ENCODE assay signal across 8 cellular contexts in the genomic region with DNA sequence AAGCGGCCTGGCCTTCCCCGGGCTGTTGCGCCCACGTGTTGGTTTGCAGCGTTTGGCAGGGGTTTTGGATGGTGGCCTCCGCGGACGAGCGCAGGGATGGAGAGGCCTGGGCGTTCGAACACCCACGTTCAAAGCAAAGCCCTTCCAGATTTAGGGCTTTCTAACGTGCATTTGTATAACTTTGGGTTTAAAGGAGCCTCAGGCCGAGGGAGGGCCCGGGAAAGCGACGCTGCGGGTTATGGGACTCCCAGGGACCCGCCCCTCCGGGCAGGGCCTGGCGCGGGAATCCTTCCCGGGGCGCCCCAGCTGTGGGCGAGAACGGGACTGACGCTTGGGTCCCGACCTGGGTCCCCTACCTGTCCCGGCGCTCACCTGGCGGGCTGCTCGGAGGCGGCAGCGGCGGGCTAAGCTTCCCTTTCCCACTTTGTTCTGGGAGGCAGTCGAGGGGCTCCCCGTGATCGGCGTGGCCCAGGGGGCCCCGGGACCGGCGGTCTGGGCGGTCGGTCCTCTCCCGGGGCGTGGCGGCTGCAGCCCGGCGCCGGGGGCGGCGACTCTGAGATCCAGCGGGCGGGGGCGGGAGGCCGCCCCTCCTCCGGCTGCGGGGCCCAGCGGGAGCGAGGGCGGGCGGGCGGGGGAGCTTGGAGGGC. TPM values are rescaled to one million over a fixed set of nuclear protein-coding genes. Genes with fewer than 3 reads are reported as not detected.
DNase-seq lines count a peak whose midpoint lies in the region; ATAC-seq lines count a peak whose summit lies in the region.

A gene with protein sequence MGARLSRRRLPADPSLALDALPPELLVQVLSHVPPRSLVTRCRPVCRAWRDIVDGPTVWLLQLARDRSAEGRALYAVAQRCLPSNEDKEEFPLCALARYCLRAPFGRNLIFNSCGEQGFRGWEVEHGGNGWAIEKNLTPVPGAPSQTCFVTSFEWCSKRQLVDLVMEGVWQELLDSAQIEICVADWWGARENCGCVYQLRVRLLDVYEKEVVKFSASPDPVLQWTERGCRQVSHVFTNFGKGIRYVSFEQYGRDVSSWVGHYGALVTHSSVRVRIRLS (minus strand): TSS at position 529 of the 647 bp plus-strand sequence. CDS start 25,423 bp downstream, outside the sequence.

- peaks cover 25% of the 10 kb centered on the region for H3K27me3 Mint-ChIP-seq in T-helper 2 cell treated with Interferon-gamma antibody and Interleukin-4, amounts not matched to agents 5 μg/mL and 100 μg/mL, for 36 hours (ENCODE audit: low read depth)
- peaks cover 31% of the 10 kb centered on the region for H3K27me3 Mint-ChIP-seq in activated naive CD8-positive, alpha-beta T cell treated with anti-CD3 and anti-CD28 coated beads, Interleukin-2, amount 10 ng/mL, durations not matched to agents 7 days and 5 days

- POLR2A ChIA-PET in activated naive CD8-positive, alpha-beta T cell treated with anti-CD3 and anti-CD28 coated beads, Interleukin-2, amount 10 ng/mL, durations not matched to agents 7 days and 5 days (lab: Charles Lee) = no interaction called here

- no peak within 1 kb of the TSS for H2AFZ ChIP-seq in neuron (ENCODE audit: low read depth, low read length)

- H3K27ac Mint-ChIP-seq in T-helper 2 cell treated with Interferon-gamma antibody and Interleukin-4, amounts not matched to agents 5 μg/mL and 100 μg/mL, for 36 hours = no peak within 1 kb of the TSS
- H3K27ac Mint-ChIP-seq in activated naive CD8-positive, alpha-beta T cell treated with anti-CD3 and anti-CD28 coated beads, Interleukin-2, amount 10 ng/mL, durations not matched to agents 7 days and 5 days = no peak within 1 kb of the TSS

- H3K4me1 Mint-ChIP-seq in T-helper 2 cell treated with Interferon-gamma antibody and Interleukin-4, amounts not matched to agents 5 μg/mL and 100 μg/mL, for 36 hours (ENCODE audit: low read depth) = peaks cover 18% of the 10 kb centered on the region
- peaks cover 6% of the 10 kb centered on the region for H3K4me1 Mint-ChIP-seq in activated naive CD8-positive, alpha-beta T cell treated with anti-CD3 and anti-CD28 coated beads, Interleukin-2, amount 10 ng/mL, durations not matched to agents 7 days and 5 days

- peak within 1 kb of the TSS; percentile 38 for H3K4me3 ChIP-seq in neuron (ENCODE audit: low read length)

- DNase-seq in T-helper 2 cell treated with Interferon-gamma antibody and Interleukin-4, amounts not matched to agents 5 μg/mL and 100 μg/mL, for 36 hours (ENCODE audit: low spot score) = no peak
- DNase-seq in T-helper 2 cell = no peak
- no peak for DNase-seq in activated naive CD8-positive, alpha-beta T cell treated with anti-CD3 and anti-CD28 coated beads, Interleukin-2, amount 10 ng/mL, durations not matched to agents 7 days and 5 days
- DNase-seq in Right ventricle myocardium inferior (ENCODE audit: missing footprints) = peak; percentile 71
- no peak for DNase-seq in stimulated activated naive CD4-positive, alpha-beta T cell (lab: John Stamatoyannopoulos, UW)

- H3K4me1 ChIP-seq in neuron (ENCODE audit: insufficient read depth, low read length) = no peaks in the 10 kb centered on the region

- intact Hi-C loops in Right ventricle myocardium inferior (cut with DNase I) = no loop called here

- H3K4me3 Mint-ChIP-seq in T-helper 2 cell treated with Interferon-gamma antibody and Interleukin-4, amounts not matched to agents 5 μg/mL and 100 μg/mL, for 36 hours = peak within 1 kb of the TSS; percentile 56
- H3K4me3 Mint-ChIP-seq in activated naive CD8-positive, alpha-beta T cell treated with anti-CD3 and anti-CD28 coated beads, Interleukin-2, amount 10 ng/mL, durations not matched to agents 7 days and 5 days = peak within 1 kb of the TSS; percentile 44

- H3K36me3 Mint-ChIP-seq in T-helper 2 cell treated with Interferon-gamma antibody and Interleukin-4, amounts not matched to agents 5 μg/mL and 100 μg/mL, for 36 hours (ENCODE audit: low read depth) = peaks cover under 1% of the 10 kb centered on the region
- no peaks in the 10 kb centered on the region for H3K36me3 Mint-ChIP-seq in activated naive CD8-positive, alpha-beta T cell treated with anti-CD3 and anti-CD28 coated beads, Interleukin-2, amount 10 ng/mL, durations not matched to agents 7 days and 5 days

- H3K9me3 ChIP-seq in neuron (ENCODE audit: low read length) = peaks cover 4% of the 10 kb centered on the region

- no peaks in the 10 kb centered on the region for H3K36me3 ChIP-seq in neuron (ENCODE audit: insufficient read depth, low read length)

- peaks cover 25% of the 10 kb centered on the region for H3K27me3 ChIP-seq in neuron (ENCODE audit: insufficient read depth, low read length)

- no peak for ATAC-seq in activated naive CD8-positive, alpha-beta T cell treated with anti-CD3 and anti-CD28 coated beads, Interleukin-2, amount 10 ng/mL, durations not matched to agents 7 days and 5 days (ENCODE audit: low read depth)
- peak; percentile 88 for ATAC-seq in Right ventricle myocardium inferior
- no peak for ATAC-seq in HG03457 (IDR thresholded peaks at IDR 0.05; ENCODE audit: unreplicated experiment)
- ATAC-seq in HG03175 (IDR thresholded peaks at IDR 0.05; ENCODE audit: unreplicated experiment) = no peak

- H3K9me3 Mint-ChIP-seq in T-helper 2 cell treated with Interferon-gamma antibody and Interleukin-4, amounts not matched to agents 5 μg/mL and 100 μg/mL, for 36 hours = peaks cover under 1% of the 10 kb centered on the region
- H3K9me3 Mint-ChIP-seq in activated naive CD8-positive, alpha-beta T cell treated with anti-CD3 and anti-CD28 coated beads, Interleukin-2, amount 10 ng/mL, durations not matched to agents 7 days and 5 days = peaks cover under 1% of the 10 kb centered on the region

RNA-seq across cellular contexts. Expression of the gene that starts here (rescaled TPM):
- not detected for total RNA-seq in activated naive CD8-positive, alpha-beta T cell treated with anti-CD3 and anti-CD28 coated beads, Interleukin-2, amount 10 ng/mL, durations not matched to agents 7 days and 5 days
- 2.3 TPM for total RNA-seq in Right ventricle myocardium inferior
